Comparison of ENCODE assay signal across 22 cellular contexts in the genomic region with DNA sequence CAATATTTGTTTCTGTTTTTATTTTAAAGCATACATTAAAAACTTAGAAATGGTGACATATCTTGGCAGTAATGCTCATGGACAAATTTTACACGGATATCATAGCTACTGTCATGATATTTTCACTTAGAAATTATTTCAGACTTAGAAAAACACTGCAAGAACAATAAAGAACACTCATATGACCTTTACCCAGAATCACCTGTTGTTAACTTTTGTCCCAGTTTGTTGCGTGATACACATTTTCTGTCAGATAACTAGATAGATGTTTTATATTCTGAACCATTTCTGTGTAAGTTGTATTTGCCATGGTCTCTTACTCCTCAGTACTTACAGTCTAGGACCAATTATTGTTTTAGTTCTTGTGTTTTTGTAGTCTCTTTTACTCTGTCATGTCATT. TPM values are rescaled to one million over a fixed set of nuclear protein-coding genes. Genes with fewer than 3 reads are reported as not detected.
DNase-seq lines count a peak whose midpoint lies in the region; ATAC-seq and TF ChIP-seq lines count a peak whose summit lies in the region.
"Had no signal": no experiment of that assay in that cellular context is flagged by ENCODE, and none has a peak within 500 bp of the region (broad histone marks: within the 10 kb centered on the region; RNA-seq: fewer than 3 reads in every experiment).

No MANE protein-coding gene starts in this region.

- H3K4me3 ChIP-seq in HEK293 (ENCODE audit: low read depth, low read length) = no peak overlapping the region
- H3K4me3 ChIP-seq: GM12878, GM23248, HAP-1 had no signal

- no peak overlapping the region for H3K27ac ChIP-seq in HEK293 (ENCODE audit: extremely low read depth, low read depth, low read length)
- H3K27ac ChIP-seq: GM23248, RWPE1 had no signal

- POLR2A ChIA-PET in activated CD4-positive, alpha-beta memory T cell treated with anti-CD3 and anti-CD28 coated beads, Interleukin-2, amount 10 ng/mL, durations not matched to agents 7 days and 5 days (lab: Charles Lee) = no interaction called here
- POLR2A ChIA-PET in activated CD4-positive, alpha-beta memory T cell treated with anti-CD3 and anti-CD28 coated beads for 36 hours (lab: Charles Lee) = no interaction called here
- POLR2A ChIA-PET in HEK293 (lab: Yijun Ruan, JAX) = no interaction called here
- POLR2A ChIA-PET in activated CD8-positive, alpha-beta T cell treated with anti-CD3 and anti-CD28 coated beads for 36 hours (lab: Charles Lee) = no interaction called here

- peaks cover 8% of the 10 kb centered on the region; the same call in 1 of the 2 replicates for H3K4me1 ChIP-seq in HEK293 (ENCODE audit: control insufficient read depth, insufficient read depth, low read length)

- CTCF ChIA-PET in activated CD4-positive, alpha-beta memory T cell treated with anti-CD3 and anti-CD28 coated beads, Interleukin-2, amount 10 ng/mL, durations not matched to agents 7 days and 5 days (lab: Charles Lee) = no interaction called here
- CTCF ChIA-PET in activated CD4-positive, alpha-beta memory T cell treated with anti-CD3 and anti-CD28 coated beads for 36 hours (lab: Charles Lee) = no interaction called here
- CTCF ChIA-PET in HEK293 (lab: Yijun Ruan, JAX) = no interaction called here
- CTCF ChIA-PET in activated CD8-positive, alpha-beta T cell treated with anti-CD3 and anti-CD28 coated beads for 36 hours (lab: Charles Lee) = no interaction called here

- H3K27ac Mint-ChIP-seq in activated CD4-positive, alpha-beta memory T cell treated with anti-CD3 and anti-CD28 coated beads, Interleukin-2, amount 10 ng/mL, durations not matched to agents 7 days and 5 days = peak overlapping the region; percentile 13
- H3K27ac Mint-ChIP-seq in activated CD4-positive, alpha-beta memory T cell treated with anti-CD3 and anti-CD28 coated beads for 36 hours = no peak overlapping the region
- peak overlapping the region; percentile 5 to 29 for H3K27ac Mint-ChIP-seq in effector memory CD8-positive, alpha-beta T cell
- peak overlapping the region; percentile 35 to 76 for H3K27ac Mint-ChIP-seq in natural killer cell
- no peak overlapping the region for H3K27ac Mint-ChIP-seq in activated CD8-positive, alpha-beta T cell treated with anti-CD3 and anti-CD28 coated beads for 36 hours

- no peaks in the 10 kb centered on the region for H3K9me3 ChIP-seq in HEK293 (ENCODE audit: control insufficient read depth, insufficient read depth, low read depth, low read length)
- H3K9me3 ChIP-seq: HAP-1 had no signal

- no peak overlapping the region for H3K4me3 Mint-ChIP-seq in activated CD4-positive, alpha-beta memory T cell treated with anti-CD3 and anti-CD28 coated beads, Interleukin-2, amount 10 ng/mL, durations not matched to agents 7 days and 5 days
- no peak overlapping the region for H3K4me3 Mint-ChIP-seq in activated CD4-positive, alpha-beta memory T cell treated with anti-CD3 and anti-CD28 coated beads for 36 hours
- H3K4me3 Mint-ChIP-seq in effector memory CD8-positive, alpha-beta T cell = no peak overlapping the region
- H3K4me3 Mint-ChIP-seq in natural killer cell = no peak overlapping the region
- H3K4me3 Mint-ChIP-seq in activated CD8-positive, alpha-beta T cell treated with anti-CD3 and anti-CD28 coated beads for 36 hours = no peak overlapping the region

- DNase-seq in activated CD4-positive, alpha-beta memory T cell treated with anti-CD3 and anti-CD28 coated beads, Interleukin-2, amount 10 ng/mL, durations not matched to agents 7 days and 5 days = no peak
- no peak for DNase-seq in activated CD4-positive, alpha-beta memory T cell treated with anti-CD3 and anti-CD28 coated beads for 36 hours
- no peak for DNase-seq in effector memory CD8-positive, alpha-beta T cell
- DNase-seq in natural killer cell (no peak), retina (no peak)
- DNase-seq in activated effector memory CD4-positive, alpha-beta T cell treated with anti-CD3 and anti-CD28 coated beads, Interleukin-2, amount 50 U/mL, for 16 hours = no peak
- DNase-seq in activated CD8-positive, alpha-beta T cell treated with anti-CD3 and anti-CD28 coated beads for 36 hours = no peak
- DNase-seq: 8988T, C1 segment of cervical spinal cord, DND-41, GM23248, NCI-H1092, NCI-H1436 treated with DMSO at 0.1 percent for 48 hours, NCI-H1930, NCI-H2227 treated with DMSO at 0.1 percent for 48 hours, NCI-H510A treated with DMSO at 0.1 percent for 48 hours, NCI-H748 treated with DMSO at 0.1 percent for 48 hours, SHP77 treated with DMSO at 0.1 percent for 48 hours had no signal

- H3K4me1 Mint-ChIP-seq in activated CD4-positive, alpha-beta memory T cell treated with anti-CD3 and anti-CD28 coated beads, Interleukin-2, amount 10 ng/mL, durations not matched to agents 7 days and 5 days = peaks cover 36% of the 10 kb centered on the region
- H3K4me1 Mint-ChIP-seq in activated CD4-positive, alpha-beta memory T cell treated with anti-CD3 and anti-CD28 coated beads for 36 hours (ENCODE audit: low read depth) = peaks cover 25% of the 10 kb centered on the region
- H3K4me1 Mint-ChIP-seq in effector memory CD8-positive, alpha-beta T cell (ENCODE audit: low read depth in 2 of 2) = peaks cover 13 to 15% of the 10 kb centered on the region in 2 donors
- peaks cover 27 to 36% of the 10 kb centered on the region in 2 donors for H3K4me1 Mint-ChIP-seq in natural killer cell
- peaks cover 32% of the 10 kb centered on the region for H3K4me1 Mint-ChIP-seq in activated CD8-positive, alpha-beta T cell treated with anti-CD3 and anti-CD28 coated beads for 36 hours (ENCODE audit: low read depth)

- TF ChIP-seq CTCF in HEK293 (tag by site-specific recombination; IDR thresholded peaks at IDR 0.05) (no peak), natural killer cell (IDR thresholded peaks at IDR 0.05) (no peak)
- no peak for TF ChIP-seq CTCF in activated CD8-positive, alpha-beta T cell treated with anti-CD3 and anti-CD28 coated beads for 36 hours (IDR thresholded peaks at IDR 0.05)

- H3K36me3 ChIP-seq in HEK293 (ENCODE audit: control insufficient read depth in 2 of 2, insufficient read depth in 1 of 2, low read length in 2 of 2) = no peaks in the 10 kb centered on the region
- H3K36me3 ChIP-seq: HAP-1 had no signal

- intact Hi-C loops in activated CD4-positive, alpha-beta memory T cell treated with anti-CD3 and anti-CD28 coated beads for 36 hours (cut with micrococcal nuclease) = loop anchor here (5.0 kb wide), 1 partner anchor 163 kb away; a partner anchor contains a TSS
- intact Hi-C loops in natural killer cell (cut with micrococcal nuclease) = loop anchor here (5.0 kb wide), 1 partner anchor 268 kb away; a partner anchor contains a TSS
- intact Hi-C loops in activated CD8-positive, alpha-beta T cell treated with anti-CD3 and anti-CD28 coated beads for 36 hours (cut with micrococcal nuclease) = no loop called here

- H3K36me3 Mint-ChIP-seq in activated CD4-positive, alpha-beta memory T cell treated with anti-CD3 and anti-CD28 coated beads, Interleukin-2, amount 10 ng/mL, durations not matched to agents 7 days and 5 days (ENCODE audit: low read depth) = peaks cover 4% of the 10 kb centered on the region
- peaks cover 8% of the 10 kb centered on the region for H3K36me3 Mint-ChIP-seq in activated CD4-positive, alpha-beta memory T cell treated with anti-CD3 and anti-CD28 coated beads for 36 hours
- H3K36me3 Mint-ChIP-seq in effector memory CD8-positive, alpha-beta T cell (ENCODE audit: insufficient read depth) = peaks cover 4% of the 10 kb centered on the region
- H3K36me3 Mint-ChIP-seq in natural killer cell = no peaks in the 10 kb centered on the region
- H3K36me3 Mint-ChIP-seq in activated CD8-positive, alpha-beta T cell treated with anti-CD3 and anti-CD28 coated beads for 36 hours (ENCODE audit: low read depth) = peaks cover 8% of the 10 kb centered on the region

- no peaks in the 10 kb centered on the region for H3K27me3 Mint-ChIP-seq in activated CD4-positive, alpha-beta memory T cell treated with anti-CD3 and anti-CD28 coated beads, Interleukin-2, amount 10 ng/mL, durations not matched to agents 7 days and 5 days
- H3K27me3 Mint-ChIP-seq in activated CD4-positive, alpha-beta memory T cell treated with anti-CD3 and anti-CD28 coated beads for 36 hours = no peaks in the 10 kb centered on the region
- no peaks in the 10 kb centered on the region for H3K27me3 Mint-ChIP-seq in effector memory CD8-positive, alpha-beta T cell
- H3K27me3 Mint-ChIP-seq in natural killer cell (ENCODE audit: low read depth in 2 of 2) = no peaks in the 10 kb centered on the region
- H3K27me3 Mint-ChIP-seq in activated CD8-positive, alpha-beta T cell treated with anti-CD3 and anti-CD28 coated beads for 36 hours = no peaks in the 10 kb centered on the region

- no peaks in the 10 kb centered on the region for H3K9me3 Mint-ChIP-seq in activated CD4-positive, alpha-beta memory T cell treated with anti-CD3 and anti-CD28 coated beads, Interleukin-2, amount 10 ng/mL, durations not matched to agents 7 days and 5 days
- H3K9me3 Mint-ChIP-seq in activated CD4-positive, alpha-beta memory T cell treated with anti-CD3 and anti-CD28 coated beads for 36 hours = no peaks in the 10 kb centered on the region
- no peaks in the 10 kb centered on the region for H3K9me3 Mint-ChIP-seq in effector memory CD8-positive, alpha-beta T cell
- no peaks in the 10 kb centered on the region for H3K9me3 Mint-ChIP-seq in natural killer cell
- H3K9me3 Mint-ChIP-seq in activated CD8-positive, alpha-beta T cell treated with anti-CD3 and anti-CD28 coated beads for 36 hours = no peaks in the 10 kb centered on the region

- no peak for ATAC-seq in effector memory CD8-positive, alpha-beta T cell (replicated peaks)
- no peak for ATAC-seq in natural killer cell
- no peak for ATAC-seq in activated CD8-positive, alpha-beta T cell treated with anti-CD3 and anti-CD28 coated beads for 36 hours

TF ChIP-seq in HEK293, 187 proteins besides CTCF, POLR2A, EP300 and RAD21:
- TF ChIP-seq ZNF76 (tag by site-specific recombination; IDR thresholded peaks at IDR 0.05; ENCODE audit: borderline replicate concordance, low read depth) (no peak), SCRT2 (tag by site-specific recombination; IDR thresholded peaks at IDR 0.05) (0 out of 2 replicates have a peak, but pooled peaks have one; percentile 20)

RNA-seq across cellular contexts. Expression of a gene that starts 3.6 kb away (rescaled TPM):
- 1 to 10 TPM in 1 of 2 experiments, under 1 TPM in 1; 0.95 to 1.2 TPM for total RNA-seq in activated CD4-positive, alpha-beta memory T cell treated with anti-CD3 and anti-CD28 coated beads, Interleukin-2, amount 10 ng/mL, durations not matched to agents 7 days and 5 days
- under 1 TPM; 0.34 to 0.40 TPM for total RNA-seq in activated CD4-positive, alpha-beta memory T cell treated with anti-CD3 and anti-CD28 coated beads for 36 hours
- total RNA-seq in natural killer cell = 10 to 100 TPM; 17.6 to 29.5 (median 21.2) TPM
- under 1 TPM; 0.34 to 0.45 TPM for total RNA-seq in activated CD8-positive, alpha-beta T cell treated with anti-CD3 and anti-CD28 coated beads for 36 hours

Comparison
In these comparisons a context has a peak if more than half of its experiments do, and no peak if none do; other contexts are left out.
1. H3K27ac Mint-ChIP-seq: peak in activated CD4-positive, alpha-beta memory T cell treated with anti-CD3 and anti-CD28 coated beads, Interleukin-2, amount 10 ng/mL, durations not matched to agents 7 days and 5 days (single experiment), effector memory CD8-positive, alpha-beta T cell (2 of 2) and natural killer cell (2 of 2); none in activated CD4-positive, alpha-beta memory T cell treated with anti-CD3 and anti-CD28 coated beads for 36 hours (single experiment) and activated CD8-positive, alpha-beta T cell treated with anti-CD3 and anti-CD28 coated beads for 36 hours (single experiment).
2. RNA of a gene that starts 3.6 kb away (total RNA-seq): 17.6 to 29.5 TPM in natural killer cell; 0.95 to 1.2 TPM in activated CD4-positive, alpha-beta memory T cell treated with anti-CD3 and anti-CD28 coated beads, Interleukin-2, amount 10 ng/mL, durations not matched to agents 7 days and 5 days, 0.34 to 0.45 TPM in activated CD8-positive, alpha-beta T cell treated with anti-CD3 and anti-CD28 coated beads for 36 hours and 0.34 to 0.40 TPM in activated CD4-positive, alpha-beta memory T cell treated with anti-CD3 and anti-CD28 coated beads for 36 hours; every median in the first group is over 4 times any median in the second.